1 cellular context compared by ENCODE assay signal in the genomic region with DNA sequence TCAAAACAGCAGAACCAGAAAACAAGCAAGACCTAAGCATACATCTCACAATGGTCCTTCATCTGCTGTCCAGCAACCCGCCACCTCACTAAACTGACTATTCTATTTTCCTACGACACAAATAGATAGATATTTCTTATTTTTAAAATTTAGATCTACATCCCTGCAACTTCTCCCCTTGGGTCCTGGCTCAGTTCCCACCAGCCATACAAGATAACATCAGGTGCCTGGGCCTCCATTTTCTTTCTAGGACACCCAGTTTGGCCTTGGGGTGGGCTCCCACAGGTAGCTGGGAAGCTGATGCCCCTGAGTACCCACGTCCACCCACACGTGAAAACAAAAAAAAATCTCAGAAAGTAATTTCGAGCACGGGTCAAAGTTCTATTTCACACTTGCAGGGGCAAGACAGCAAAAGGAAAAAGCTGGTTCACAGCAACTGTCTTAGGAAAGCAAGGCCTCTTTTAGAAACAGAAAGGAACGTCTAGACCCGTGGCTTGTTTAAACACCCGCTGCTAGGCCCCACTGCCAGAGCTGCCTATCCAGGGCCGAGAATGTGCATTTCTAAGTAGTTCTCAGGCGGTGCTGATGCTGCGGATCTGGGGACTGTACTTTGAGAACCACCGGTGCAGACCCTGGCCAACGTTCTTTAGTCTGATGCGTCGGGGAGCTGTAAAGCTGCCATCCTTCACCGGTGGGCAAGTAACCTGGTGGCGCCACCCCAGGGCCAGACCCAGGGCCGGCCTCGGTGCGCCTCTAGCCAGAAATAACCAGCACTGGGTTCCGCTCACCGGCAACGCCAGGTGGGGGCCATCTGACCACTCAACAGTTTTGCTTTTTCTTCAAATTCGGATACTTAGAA.
A peak's percentile ranks its signal among the peaks of the same experiment; 100 is the strongest.
TF ChIP-seq lines count a peak whose summit lies in the region.

No MANE protein-coding gene starts in this region.

TF ChIP-seq in HEK293, 187 proteins besides CTCF, POLR2A, EP300 and RAD21 (continued from another document and continues in another):
- TF ChIP-seq INSM2 (tag by site-specific recombination; IDR thresholded peaks at IDR 0.05) (no peak), SETDB1 (IDR thresholded peaks at IDR 0.05; ENCODE audit: insufficient read length, low read length) (no peak), BCL11A (tag by site-specific recombination; IDR thresholded peaks at IDR 0.05; ENCODE audit: low read depth) (peak; percentile 61; the same call in 1 of the 2 replicates), BCL11B (tag by site-specific recombination; IDR thresholded peaks at IDR 0.05; ENCODE audit: low read depth) (0 out of 2 replicates have a peak, but pooled peaks have one; percentile 37), ZNF501 (tag by site-specific recombination; IDR thresholded peaks at IDR 0.05) (peak; percentile 47), ZNF544 (tag by site-specific recombination; IDR thresholded peaks at IDR 0.05) (no peak), ZNF404 (tag by site-specific recombination; IDR thresholded peaks at IDR 0.05) (no peak), ZNF600 (tag by site-specific recombination; IDR thresholded peaks at IDR 0.05) (peak; percentile 78), ZNF202 (tag by site-specific recombination; IDR thresholded peaks at IDR 0.05; ENCODE audit: borderline replicate concordance) (no peak), SCRT1 (tag by site-specific recombination; IDR thresholded peaks at IDR 0.05; ENCODE audit: borderline replicate concordance) (0 out of 2 replicates have a peak, but pooled peaks have one; percentile 13), ZNF248 (tag by site-specific recombination; IDR thresholded peaks at IDR 0.05) (no peak), ZNF302 (tag by site-specific recombination; IDR thresholded peaks at IDR 0.05; ENCODE audit: low read depth) (no peak), GLI4 (tag by site-specific recombination; IDR thresholded peaks at IDR 0.05) (no peak), ZNF747 (tag by site-specific recombination; IDR thresholded peaks at IDR 0.05) (no peak), ZIC2 (tag by site-specific recombination; IDR thresholded peaks at IDR 0.05) (no peak), ZSCAN5A (tag by site-specific recombination; IDR thresholded peaks at IDR 0.05) (no peak), ZNF626 (tag by site-specific recombination; IDR thresholded peaks at IDR 0.05) (no peak), ZNF211 (tag by site-specific recombination; IDR thresholded peaks at IDR 0.05; ENCODE audit: low read depth) (no peak), OVOL3 (tag by site-specific recombination; IDR thresholded peaks at IDR 0.05) (no peak), ZBTB17 (tag by site-specific recombination; IDR thresholded peaks at IDR 0.05) (peak; percentile 1; the same call in 1 of the 2 replicates), ZNF776 (tag by site-specific recombination; IDR thresholded peaks at IDR 0.05; ENCODE audit: borderline replicate concordance) (no peak), MZF1 (tag by site-specific recombination; IDR thresholded peaks at IDR 0.05; ENCODE audit: borderline replicate concordance) (no peak), SP2 (tag by site-specific recombination; IDR thresholded peaks at IDR 0.05) (peak; percentile 21; the same call in 1 of the 2 replicates), ZNF292 (tag by site-specific recombination; IDR thresholded peaks at IDR 0.05; ENCODE audit: borderline replicate concordance, low read depth) (no peak), ZNF514 (tag by site-specific recombination; IDR thresholded peaks at IDR 0.05) (no peak), ZFP41 (tag by site-specific recombination; IDR thresholded peaks at IDR 0.05; ENCODE audit: borderline replicate concordance) (no peak), ZNF639 (tag by site-specific recombination; IDR thresholded peaks at IDR 0.05) (0 out of 2 replicates have a peak, but pooled peaks have one; percentile 18), ZNF157 (tag by site-specific recombination; IDR thresholded peaks at IDR 0.05) (no peak), ZBTB26 (tag by site-specific recombination; optimal IDR thresholded peaks at IDR 0.05) (no peak), ZNF658 (tag by site-specific recombination; IDR thresholded peaks at IDR 0.05) (no peak), RBAK (tag by site-specific recombination; IDR thresholded peaks at IDR 0.05) (no peak), ZBTB20 (tag by site-specific recombination; IDR thresholded peaks at IDR 0.05) (peak; percentile 70; the same call in 1 of the 2 replicates), ZNF112 (tag by site-specific recombination; IDR thresholded peaks at IDR 0.05) (no peak), ZNF335 (tag by site-specific recombination; conservative IDR thresholded peaks at IDR 0.05) (peak; percentile 52), ZNF791 (tag by site-specific recombination; IDR thresholded peaks at IDR 0.05) (no peak), HIC1 (tag by site-specific recombination; IDR thresholded peaks at IDR 0.05) (peak; percentile 69; the same call in 1 of the 2 replicates), ZNF664 (tag by site-specific recombination; IDR thresholded peaks at IDR 0.05) (no peak), SCRT2 (tag by site-specific recombination; IDR thresholded peaks at IDR 0.05) (peak; percentile 48; the same call in 1 of the 2 replicates), ZFHX2 (tag by site-specific recombination; conservative IDR thresholded peaks at IDR 0.05) (0 out of 2 replicates have a peak, but pooled peaks have one; percentile 20), ZNF660 (tag by site-specific recombination; IDR thresholded peaks at IDR 0.05) (peak; percentile 10; the same call in 1 of the 2 replicates), ZNF394 (tag by site-specific recombination; IDR thresholded peaks at IDR 0.05; ENCODE audit: borderline replicate concordance) (no peak), GFI1B (tag by site-specific recombination; IDR thresholded peaks at IDR 0.05) (no peak)
- TF ChIP-seq, protein P1, sequence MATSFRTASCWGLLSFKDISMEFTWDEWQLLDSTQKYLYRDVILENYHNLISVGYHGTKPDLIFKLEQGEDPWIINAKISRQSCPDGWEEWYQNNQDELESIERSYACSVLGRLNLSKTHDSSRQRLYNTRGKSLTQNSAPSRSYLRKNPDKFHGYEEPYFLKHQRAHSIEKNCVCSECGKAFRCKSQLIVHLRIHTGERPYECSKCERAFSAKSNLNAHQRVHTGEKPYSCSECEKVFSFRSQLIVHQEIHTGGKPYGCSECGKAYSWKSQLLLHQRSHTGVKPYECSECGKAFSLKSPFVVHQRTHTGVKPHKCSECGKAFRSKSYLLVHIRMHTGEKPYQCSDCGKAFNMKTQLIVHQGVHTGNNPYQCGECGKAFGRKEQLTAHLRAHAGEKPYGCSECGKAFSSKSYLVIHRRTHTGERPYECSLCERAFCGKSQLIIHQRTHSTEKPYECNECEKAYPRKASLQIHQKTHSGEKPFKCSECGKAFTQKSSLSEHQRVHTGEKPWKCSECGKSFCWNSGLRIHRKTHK (tag by site-specific recombination; IDR thresholded peaks at IDR 0.05) = no peak
- TF ChIP-seq, protein P2, sequence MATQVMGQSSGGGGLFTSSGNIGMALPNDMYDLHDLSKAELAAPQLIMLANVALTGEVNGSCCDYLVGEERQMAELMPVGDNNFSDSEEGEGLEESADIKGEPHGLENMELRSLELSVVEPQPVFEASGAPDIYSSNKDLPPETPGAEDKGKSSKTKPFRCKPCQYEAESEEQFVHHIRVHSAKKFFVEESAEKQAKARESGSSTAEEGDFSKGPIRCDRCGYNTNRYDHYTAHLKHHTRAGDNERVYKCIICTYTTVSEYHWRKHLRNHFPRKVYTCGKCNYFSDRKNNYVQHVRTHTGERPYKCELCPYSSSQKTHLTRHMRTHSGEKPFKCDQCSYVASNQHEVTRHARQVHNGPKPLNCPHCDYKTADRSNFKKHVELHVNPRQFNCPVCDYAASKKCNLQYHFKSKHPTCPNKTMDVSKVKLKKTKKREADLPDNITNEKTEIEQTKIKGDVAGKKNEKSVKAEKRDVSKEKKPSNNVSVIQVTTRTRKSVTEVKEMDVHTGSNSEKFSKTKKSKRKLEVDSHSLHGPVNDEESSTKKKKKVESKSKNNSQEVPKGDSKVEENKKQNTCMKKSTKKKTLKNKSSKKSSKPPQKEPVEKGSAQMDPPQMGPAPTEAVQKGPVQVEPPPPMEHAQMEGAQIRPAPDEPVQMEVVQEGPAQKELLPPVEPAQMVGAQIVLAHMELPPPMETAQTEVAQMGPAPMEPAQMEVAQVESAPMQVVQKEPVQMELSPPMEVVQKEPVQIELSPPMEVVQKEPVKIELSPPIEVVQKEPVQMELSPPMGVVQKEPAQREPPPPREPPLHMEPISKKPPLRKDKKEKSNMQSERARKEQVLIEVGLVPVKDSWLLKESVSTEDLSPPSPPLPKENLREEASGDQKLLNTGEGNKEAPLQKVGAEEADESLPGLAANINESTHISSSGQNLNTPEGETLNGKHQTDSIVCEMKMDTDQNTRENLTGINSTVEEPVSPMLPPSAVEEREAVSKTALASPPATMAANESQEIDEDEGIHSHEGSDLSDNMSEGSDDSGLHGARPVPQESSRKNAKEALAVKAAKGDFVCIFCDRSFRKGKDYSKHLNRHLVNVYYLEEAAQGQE (tag by site-specific recombination; IDR thresholded peaks at IDR 0.05) = no peak; the same call in 1 of the 2 replicates
- TF ChIP-seq, protein P3, sequence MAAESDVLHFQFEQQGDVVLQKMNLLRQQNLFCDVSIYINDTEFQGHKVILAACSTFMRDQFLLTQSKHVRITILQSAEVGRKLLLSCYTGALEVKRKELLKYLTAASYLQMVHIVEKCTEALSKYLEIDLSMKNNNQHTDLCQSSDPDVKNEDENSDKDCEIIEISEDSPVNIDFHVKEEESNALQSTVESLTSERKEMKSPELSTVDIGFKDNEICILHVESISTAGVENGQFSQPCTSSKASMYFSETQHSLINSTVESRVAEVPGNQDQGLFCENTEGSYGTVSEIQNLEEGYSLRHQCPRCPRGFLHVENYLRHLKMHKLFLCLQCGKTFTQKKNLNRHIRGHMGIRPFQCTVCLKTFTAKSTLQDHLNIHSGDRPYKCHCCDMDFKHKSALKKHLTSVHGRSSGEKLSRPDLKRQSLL (tag by site-specific recombination; IDR thresholded peaks at IDR 0.05) = no peak
- TF ChIP-seq, protein P4, sequence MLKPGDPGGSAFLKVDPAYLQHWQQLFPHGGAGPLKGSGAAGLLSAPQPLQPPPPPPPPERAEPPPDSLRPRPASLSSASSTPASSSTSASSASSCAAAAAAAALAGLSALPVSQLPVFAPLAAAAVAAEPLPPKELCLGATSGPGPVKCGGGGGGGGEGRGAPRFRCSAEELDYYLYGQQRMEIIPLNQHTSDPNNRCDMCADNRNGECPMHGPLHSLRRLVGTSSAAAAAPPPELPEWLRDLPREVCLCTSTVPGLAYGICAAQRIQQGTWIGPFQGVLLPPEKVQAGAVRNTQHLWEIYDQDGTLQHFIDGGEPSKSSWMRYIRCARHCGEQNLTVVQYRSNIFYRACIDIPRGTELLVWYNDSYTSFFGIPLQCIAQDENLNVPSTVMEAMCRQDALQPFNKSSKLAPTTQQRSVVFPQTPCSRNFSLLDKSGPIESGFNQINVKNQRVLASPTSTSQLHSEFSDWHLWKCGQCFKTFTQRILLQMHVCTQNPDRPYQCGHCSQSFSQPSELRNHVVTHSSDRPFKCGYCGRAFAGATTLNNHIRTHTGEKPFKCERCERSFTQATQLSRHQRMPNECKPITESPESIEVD (tag by site-specific recombination; IDR thresholded peaks at IDR 0.05) = no peak
